In the genomic region with DNA sequence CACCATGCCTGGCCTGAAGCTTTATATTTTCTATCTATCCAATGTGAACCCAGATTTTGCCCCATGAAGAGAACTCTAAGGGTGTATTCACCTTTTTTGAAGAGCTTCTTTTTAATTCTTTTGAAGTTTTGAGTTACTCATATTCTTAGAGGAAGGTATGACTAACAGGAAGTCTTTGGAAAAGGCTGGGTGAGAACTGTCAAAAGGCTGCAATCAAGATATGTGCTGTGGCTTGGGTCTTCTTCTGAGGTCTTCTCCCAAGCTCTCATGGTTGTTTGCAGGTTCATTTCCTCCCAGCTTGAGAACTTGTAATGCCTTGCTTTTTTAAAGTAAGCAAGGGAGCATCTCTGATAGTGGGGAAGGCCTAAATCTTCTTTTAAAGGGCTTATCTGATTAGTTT, we compare ENCODE assay signal across 14 cellular contexts. TPM values are rescaled to one million over a fixed set of nuclear protein-coding genes. Genes with fewer than 3 reads are reported as not detected.
DNase-seq lines count a peak whose midpoint lies in the region; ATAC-seq lines count a peak whose summit lies in the region.
"Had no signal": no experiment of that assay in that cellular context is flagged by ENCODE, and none has a peak within 500 bp of the region (broad histone marks: within the 10 kb centered on the region; RNA-seq: fewer than 3 reads in every experiment).

No MANE protein-coding gene starts in this region.

- no peaks in the 10 kb centered on the region for H3K27me3 Mint-ChIP-seq in activated T-helper 17 cell treated with anti-CD3 and anti-CD28 coated beads, Interleukin-2, amount 50 U/mL, for 72 hours

- DNase-seq in activated T-cell treated with anti-CD3 and anti-CD28 coated beads for 24 hours (ENCODE audit: low read depth): peak; percentile 14
- no peak for DNase-seq in activated T-cell treated with anti-CD3 and anti-CD28 coated beads, Interleukin-2, amount 50 U/mL, for 1 hour
- DNase-seq in NCI-H82 (lab: John Stamatoyannopoulos, UW): peak; percentile 69
- DNase-seq in renal cortical epithelial cell (ENCODE audit: low read depth): peak; percentile 47
- DNase-seq in D341Med (ENCODE audit: low spot score): no peak
- DNase-seq: DMS153, mesenchymal stem cell, occipital lobe had no signal

- no peaks in the 10 kb centered on the region for H3K36me3 Mint-ChIP-seq in activated T-helper 17 cell treated with anti-CD3 and anti-CD28 coated beads, Interleukin-2, amount 50 U/mL, for 72 hours (ENCODE audit: low read depth)
- H3K36me3 Mint-ChIP-seq: type B pancreatic cell had no signal

- H3K4me3 Mint-ChIP-seq in activated T-helper 17 cell treated with anti-CD3 and anti-CD28 coated beads, Interleukin-2, amount 50 U/mL, for 72 hours: peak overlapping the region; percentile 23
- H3K4me3 Mint-ChIP-seq: type B pancreatic cell had no signal

- H3K4me1 Mint-ChIP-seq in activated T-helper 17 cell treated with anti-CD3 and anti-CD28 coated beads, Interleukin-2, amount 50 U/mL, for 72 hours: peaks cover 20% of the 10 kb centered on the region

- peak overlapping the region; percentile 65 for H3K27ac Mint-ChIP-seq in activated T-helper 17 cell treated with anti-CD3 and anti-CD28 coated beads, Interleukin-2, amount 50 U/mL, for 72 hours
- H3K27ac Mint-ChIP-seq: type B pancreatic cell had no signal

- H3K9me3 Mint-ChIP-seq in activated T-helper 17 cell treated with anti-CD3 and anti-CD28 coated beads, Interleukin-2, amount 50 U/mL, for 72 hours: no peaks in the 10 kb centered on the region
- H3K9me3 Mint-ChIP-seq: type B pancreatic cell had no signal

- ATAC-seq in activated T-helper 17 cell treated with anti-CD3 and anti-CD28 coated beads, Interleukin-2, amount 50 U/mL, for 72 hours (replicated peaks): peak; percentile 96
- no peak for ATAC-seq in GM19035 (IDR thresholded peaks at IDR 0.05; ENCODE audit: unreplicated experiment)
- no peak for ATAC-seq in HG02885 (IDR thresholded peaks at IDR 0.05; ENCODE audit: poor library complexity, unreplicated experiment)
- ATAC-seq: SK-N-SH treated with all-trans-retinoic acid at 6 μM for 48 hours had no signal

RNA-seq across cellular contexts. Expression of gene C4orf17, which starts 3.1 kb away (rescaled TPM):
- total RNA-seq in activated T-helper 17 cell treated with anti-CD3 and anti-CD28 coated beads, Interleukin-2, amount 50 U/mL, for 72 hours: not detected
- total RNA-seq in renal cortical epithelial cell: not detected in 2 replicates
- total RNA-seq: dermis microvascular lymphatic vessel endothelial cell, occipital lobe had no signal

RNA-seq across cellular contexts. Expression of gene TRMT10A, which starts 56.1 kb away (rescaled TPM):
- total RNA-seq in activated T-helper 17 cell treated with anti-CD3 and anti-CD28 coated beads, Interleukin-2, amount 50 U/mL, for 72 hours: 10 to 100 TPM; 10.1 to 10.5 TPM
- total RNA-seq in renal cortical epithelial cell: 12.5 and 16.1 TPM in 2 replicates

Comparison
In these comparisons a context has a peak if more than half of its experiments do, and no peak if none do; other contexts are left out.
1. DNase-seq: peak in activated T-cell treated with anti-CD3 and anti-CD28 coated beads for 24 hours (single experiment), NCI-H82 (single experiment) and renal cortical epithelial cell (single experiment); none in activated T-cell treated with anti-CD3 and anti-CD28 coated beads, Interleukin-2, amount 50 U/mL, for 1 hour (single experiment) and D341Med (single experiment).